In the genomic region with DNA sequence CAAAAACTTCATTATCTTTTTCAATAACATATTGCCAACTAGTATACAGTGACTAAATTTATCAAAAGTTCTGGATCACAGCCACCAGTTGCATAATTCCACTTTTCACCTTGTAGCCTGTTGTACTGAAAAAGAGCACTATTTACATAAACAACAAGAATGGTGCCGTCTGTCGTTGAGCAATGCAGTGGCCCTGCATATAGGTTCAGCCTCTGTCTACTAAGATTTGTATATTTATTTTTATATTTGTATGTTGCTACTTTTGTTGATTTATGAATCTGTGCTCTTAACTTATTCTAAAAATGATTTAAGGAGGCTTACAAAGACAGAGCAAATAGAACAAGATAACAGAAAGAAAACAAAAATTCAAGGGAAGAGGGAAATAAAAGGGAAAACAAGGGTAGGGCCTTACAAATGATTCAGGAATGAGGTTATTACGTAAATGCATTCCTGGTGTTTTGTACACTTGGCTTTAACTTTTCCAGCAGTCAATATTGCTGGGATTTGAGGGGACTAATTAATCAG, we compare ENCODE assay signal across 13 cellular contexts.
A peak's percentile ranks its signal among the peaks of the same experiment; 100 is the strongest.
DNase-seq lines count a peak whose midpoint lies in the region; ATAC-seq and TF ChIP-seq lines count a peak whose summit lies in the region.
"Had no signal": no experiment of that assay in that cellular context is flagged by ENCODE, and none has a peak within 500 bp of the region (broad histone marks: within the 10 kb centered on the region; RNA-seq: fewer than 3 reads in every experiment).

No MANE protein-coding gene starts in this region.

- peaks cover 6% of the 10 kb centered on the region for H3K4me1 Mint-ChIP-seq in stimulated activated memory B cell treated with anti-CD40 and anti-IgM and Interleukin-4, amounts not matched to agents 10 μg/mL and 1 μg/mL and 100 μg/mL, for 72 hours

- H3K9me3 ChIP-seq in SJSA1 (replicated peaks) (no peaks in the 10 kb centered on the region), MG63 (no peaks in the 10 kb centered on the region)

- H3K27me3 Mint-ChIP-seq in stimulated activated memory B cell treated with anti-CD40 and anti-IgM and Interleukin-4, amounts not matched to agents 10 μg/mL and 1 μg/mL and 100 μg/mL, for 72 hours = peaks cover 19% of the 10 kb centered on the region
- H3K27me3 Mint-ChIP-seq: stimulated activated naive CD8-positive, alpha-beta T cell treated with anti-CD3 and anti-CD28 coated beads, Interleukin-15, Interleukin-2, amounts not matched to agents 100 ng/mL and 50 ng/mL, for 24 hours had no signal

- no peaks in the 10 kb centered on the region for H3K36me3 ChIP-seq in SJSA1
- H3K36me3 ChIP-seq in MG63 = no peaks in the 10 kb centered on the region

- H3K27ac ChIP-seq in SJSA1 = peak overlapping the region; percentile 74

- peaks cover 18% of the 10 kb centered on the region for H3K4me1 ChIP-seq in SJSA1 (replicated peaks)

- no peaks in the 10 kb centered on the region for H3K9me3 Mint-ChIP-seq in stimulated activated memory B cell treated with anti-CD40 and anti-IgM and Interleukin-4, amounts not matched to agents 10 μg/mL and 1 μg/mL and 100 μg/mL, for 72 hours
- H3K9me3 Mint-ChIP-seq: activated naive CD4-positive, alpha-beta T cell treated with anti-CD3 and anti-CD28 coated beads, Interleukin-2, amount 10 ng/mL, durations not matched to agents 7 days and 5 days; CD8-positive, alpha-beta memory T cell; stimulated activated naive CD8-positive, alpha-beta T cell treated with anti-CD3 and anti-CD28 coated beads, Interleukin-15, Interleukin-2, amounts not matched to agents 100 ng/mL and 50 ng/mL, for 24 hours had no signal

- no peak for ATAC-seq in stimulated activated memory B cell treated with anti-CD40 and anti-IgM and Interleukin-4, amounts not matched to agents 10 μg/mL and 1 μg/mL and 100 μg/mL, for 72 hours
- no peak for ATAC-seq in GM21381 (IDR thresholded peaks at IDR 0.05; ENCODE audit: unreplicated experiment)

- H3K4me3 ChIP-seq in SJSA1 = no peak overlapping the region
- no peak overlapping the region for H3K4me3 ChIP-seq in retinal pigment epithelial cell (ENCODE audit: low read length)
- H3K4me3 ChIP-seq in MG63 = no peak overlapping the region

- DNase-seq in EL = peak; percentile 72
- DNase-seq in SJSA1 (ENCODE audit: low read depth in 1 of 2, low spot score in 2 of 2) = peak in 1 of 2 experiments; percentile 44
- DNase-seq in fibroblast of the conjunctiva (ENCODE audit: low read depth) = peak; percentile 0
- DNase-seq in retinal pigment epithelial cell (ENCODE audit: low read depth) = peak; percentile 60
- DNase-seq in MG63 = no peak
- no peak for DNase-seq in activated T-cell treated with anti-CD3 and anti-CD28 coated beads for 4 hours
- DNase-seq: activated naive CD4-positive, alpha-beta T cell treated with anti-CD3 and anti-CD28 coated beads, Interleukin-2, amount 10 ng/mL, durations not matched to agents 7 days and 5 days; CD8-positive, alpha-beta memory T cell; erythroblast; NCI-H2029 treated with DMSO at 0.1 percent for 48 hours had no signal

- TF ChIP-seq CTCF in retinal pigment epithelial cell (conservative IDR thresholded peaks at IDR 0.05; ENCODE audit: low read depth, low read length) = no peak

- no peak overlapping the region for H3K27ac Mint-ChIP-seq in stimulated activated memory B cell treated with anti-CD40 and anti-IgM and Interleukin-4, amounts not matched to agents 10 μg/mL and 1 μg/mL and 100 μg/mL, for 72 hours
- H3K27ac Mint-ChIP-seq: activated naive CD4-positive, alpha-beta T cell treated with anti-CD3 and anti-CD28 coated beads, Interleukin-2, amount 10 ng/mL, durations not matched to agents 7 days and 5 days; CD8-positive, alpha-beta memory T cell; stimulated activated naive CD8-positive, alpha-beta T cell treated with anti-CD3 and anti-CD28 coated beads, Interleukin-15, Interleukin-2, amounts not matched to agents 100 ng/mL and 50 ng/mL, for 24 hours had no signal

- H3K27me3 ChIP-seq in SJSA1 (replicated peaks) (no peaks in the 10 kb centered on the region), MG63 (no peaks in the 10 kb centered on the region)

- H3K36me3 Mint-ChIP-seq in stimulated activated memory B cell treated with anti-CD40 and anti-IgM and Interleukin-4, amounts not matched to agents 10 μg/mL and 1 μg/mL and 100 μg/mL, for 72 hours = no peaks in the 10 kb centered on the region

- H3K4me3 Mint-ChIP-seq in stimulated activated memory B cell treated with anti-CD40 and anti-IgM and Interleukin-4, amounts not matched to agents 10 μg/mL and 1 μg/mL and 100 μg/mL, for 72 hours = no peak overlapping the region
- H3K4me3 Mint-ChIP-seq: activated naive CD4-positive, alpha-beta T cell treated with anti-CD3 and anti-CD28 coated beads, Interleukin-2, amount 10 ng/mL, durations not matched to agents 7 days and 5 days; CD8-positive, alpha-beta memory T cell; stimulated activated naive CD8-positive, alpha-beta T cell treated with anti-CD3 and anti-CD28 coated beads, Interleukin-15, Interleukin-2, amounts not matched to agents 100 ng/mL and 50 ng/mL, for 24 hours had no signal

Comparison
In these comparisons a context has a peak if more than half of its experiments do, and no peak if none do; other contexts are left out.
1. DNase-seq: peak in EL (single experiment), fibroblast of the conjunctiva (single experiment) and retinal pigment epithelial cell (single experiment); none in MG63 (single experiment) and activated T-cell treated with anti-CD3 and anti-CD28 coated beads for 4 hours (single experiment).